ENCODE assay signal across 9 cellular contexts in genomic region chr3:27360113-27361078, GRCh38. TPM values are rescaled to one million over a fixed set of nuclear protein-coding genes. Genes with fewer than 3 reads are reported as not detected.
A peak's percentile ranks its signal among the peaks of the same experiment; 100 is the strongest.
DNase-seq lines count a peak whose midpoint lies in the region; ATAC-seq, FAIRE-seq and TF ChIP-seq lines count a peak whose summit lies in the region.
"Had no signal": no experiment of that assay in that cellular context is flagged by ENCODE, and none has a peak within 500 bp of the region (broad histone marks: within the 10 kb centered on the region; RNA-seq: fewer than 3 reads in every experiment).

No MANE protein-coding gene starts in this region.

- H3K4me3 ChIP-seq in gastrocnemius medialis: no peak overlapping the region

- DNase-seq in DMS 273 (lab: John Stamatoyannopoulos, UW; ENCODE audit: unreplicated experiment): peak; percentile 80
- DNase-seq in H54 (ENCODE audit: insufficient read length, low spot score): peak; percentile 3
- peak; percentile 96 for DNase-seq in NCI-H146 (lab: John Stamatoyannopoulos, UW)
- DNase-seq in dermis blood vessel endothelial cell: peak; percentile 98
- DNase-seq in posterior vena cava (ENCODE audit: low spot score): no peak
- DNase-seq in gastrocnemius medialis: no peak
- no peak for DNase-seq in ACHN
- no peak for DNase-seq in stimulated activated CD4-positive, alpha-beta T cell treated with anti-CD3 and anti-CD28 coated beads, Interleukin-12 subunit alpha, Interleukin-12 subunit beta, amount 100 ng/mL, for 4 hours

- H3K4me1 ChIP-seq in gastrocnemius medialis: peaks cover 0 to 5% of the 10 kb centered on the region in 2 donors

- TF ChIP-seq POLR2A in H54 (IDR thresholded peaks at IDR 0.05; ENCODE audit: low read depth, low read length) (no peak), gastrocnemius medialis (IDR thresholded peaks at IDR 0.05) (no peak)

- no peaks in the 10 kb centered on the region for H3K9me3 ChIP-seq in gastrocnemius medialis

- H3K27ac ChIP-seq in gastrocnemius medialis: no peak overlapping the region

- H3K27me3 ChIP-seq in gastrocnemius medialis: no peaks in the 10 kb centered on the region

- no peaks in the 10 kb centered on the region for H3K36me3 ChIP-seq in gastrocnemius medialis

- intact Hi-C loops in posterior vena cava (cut with DNase I) (no loop called here), gastrocnemius medialis (cut with DNase I; ENCODE audit: low total_unique reads) (no loop called here)

- FAIRE-seq in H54 (lab: Jason Lieb, UNC): peak; percentile 89
- FAIRE-seq: endometrium had no signal

- TF ChIP-seq CTCF in gastrocnemius medialis (IDR thresholded peaks at IDR 0.05 in 4 of 5, conservative IDR thresholded peaks at IDR 0.05 in 1 of 5): no peak

- in situ Hi-C loops in gastrocnemius medialis (cut with MboI; ENCODE audit: low sequenced_read_pairs in 4 of 4) (no loop called here), ACHN (cut with HindIII; ENCODE audit: low pct_ligation_motif_present, low pct_unique_long_range_greater_than_20kb, low sequenced_read_pairs) (no loop called here)

- ATAC-seq in gastrocnemius medialis: no peak

RNA-seq across cellular contexts. Expression of gene NEK10, which starts 8.8 kb away (rescaled TPM):
- total RNA-seq in dermis blood vessel endothelial cell: 2.0 and 2.6 TPM in 2 replicates
- total RNA-seq in posterior vena cava: 1 to 10 TPM in 1 of 2 donors, under 1 TPM in 1; 0.65 to 1.5 TPM
- total RNA-seq in gastrocnemius medialis: 10 to 100 TPM in 1 of 4 donors, 1 to 10 TPM in 3; 3.6 to 12.8 (median 7.5) TPM

Comparison
In these comparisons a context has a peak if more than half of its experiments do, and no peak if none do; other contexts are left out.
1. DNase-seq: peak in DMS 273 (single experiment), H54 (single experiment), NCI-H146 (single experiment) and dermis blood vessel endothelial cell (single experiment); none in posterior vena cava (single experiment), gastrocnemius medialis (0 of 2), ACHN (single experiment) and stimulated activated CD4-positive, alpha-beta T cell treated with anti-CD3 and anti-CD28 coated beads, Interleukin-12 subunit alpha, Interleukin-12 subunit beta, amount 100 ng/mL, for 4 hours (single experiment).